In genomic region chr4:972651-973424, GRCh38 we compare ENCODE assay signal across 8 cellular contexts. TPM values are rescaled to one million over a fixed set of nuclear protein-coding genes. Genes with fewer than 3 reads are reported as not detected.
DNase-seq lines count a peak whose midpoint lies in the region; ATAC-seq, FAIRE-seq and TF ChIP-seq lines count a peak whose summit lies in the region.

No MANE protein-coding gene starts in this region.

- FAIRE-seq in GM12891 (lab: Jason Lieb, UNC) = no peak

- H3K9me3 Mint-ChIP-seq in activated naive CD8-positive, alpha-beta T cell treated with anti-CD3 and anti-CD28 coated beads, Interleukin-2, amount 50 U/mL, for 24 hours = no peaks in the 10 kb centered on the region

- peak overlapping the region; percentile 46 for H3K4me3 Mint-ChIP-seq in activated naive CD8-positive, alpha-beta T cell treated with anti-CD3 and anti-CD28 coated beads, Interleukin-2, amount 50 U/mL, for 24 hours

- H3K4me3 ChIP-seq in SK-N-MC = peak overlapping the region; percentile 85

- peak overlapping the region; percentile 65 for H3K9ac ChIP-seq in SK-N-MC (ENCODE audit: insufficient read length)

- no peaks in the 10 kb centered on the region for H3K27me3 Mint-ChIP-seq in activated naive CD8-positive, alpha-beta T cell treated with anti-CD3 and anti-CD28 coated beads, Interleukin-2, amount 50 U/mL, for 24 hours

- H3K36me3 ChIP-seq in SK-N-MC (ENCODE audit: insufficient read depth, low read length) = no peaks in the 10 kb centered on the region

- no peak overlapping the region for H3K27ac ChIP-seq in SK-N-MC

- H3K9me3 ChIP-seq in SK-N-MC (ENCODE audit: low read depth, low read length) = no peaks in the 10 kb centered on the region

- DNase-seq in GM12891 (ENCODE audit: insufficient read length, low spot score) (peak; percentile 77), SK-N-MC (ENCODE audit: low read depth, low spot score) (no peak), iPS-NIHi7 (ENCODE audit: extremely low spot score) (peak; percentile 36), epidermal melanocyte (ENCODE audit: insufficient read length, low spot score) (no peak), COLO829 (ENCODE audit: low spot score) (no peak)
- DNase-seq in activated naive CD8-positive, alpha-beta T cell treated with anti-CD3 and anti-CD28 coated beads, Interleukin-2, amount 50 U/mL, for 24 hours = peak; percentile 51
- peak; percentile 62 to 63 for DNase-seq in stimulated activated CD4-positive, alpha-beta T cell treated with anti-CD3 and anti-CD28 coated beads, Interleukin-2, amount 100 ng/mL, for 24 hours

- ATAC-seq in HG02763 (IDR thresholded peaks at IDR 0.05; ENCODE audit: unreplicated experiment) = peak; percentile 27
- peak; percentile 35 for ATAC-seq in activated naive CD8-positive, alpha-beta T cell treated with anti-CD3 and anti-CD28 coated beads, Interleukin-2, amount 50 U/mL, for 24 hours

- no peak overlapping the region for H3K27ac Mint-ChIP-seq in activated naive CD8-positive, alpha-beta T cell treated with anti-CD3 and anti-CD28 coated beads, Interleukin-2, amount 50 U/mL, for 24 hours

- no peak for TF ChIP-seq POLR2A in GM12891 (IDR thresholded peaks at IDR 0.05; ENCODE audit: low read depth, low read length)

- no peaks in the 10 kb centered on the region for H3K36me3 Mint-ChIP-seq in activated naive CD8-positive, alpha-beta T cell treated with anti-CD3 and anti-CD28 coated beads, Interleukin-2, amount 50 U/mL, for 24 hours (ENCODE audit: low read depth)

- peaks cover 11% of the 10 kb centered on the region for H3K4me1 Mint-ChIP-seq in activated naive CD8-positive, alpha-beta T cell treated with anti-CD3 and anti-CD28 coated beads, Interleukin-2, amount 50 U/mL, for 24 hours

TF ChIP-seq in GM12891, 5 proteins besides CTCF, POLR2A, EP300 and RAD21:
- no peak for TF ChIP-seq POU2F2 (IDR thresholded peaks at IDR 0.05; ENCODE audit: low read depth, low read length)

RNA-seq across cellular contexts. Expression of gene DGKQ, which starts 0.5 kb away (rescaled TPM):
- 1.9 TPM for polyA plus RNA-seq in GM12891 (2012; ENCODE audit: low read depth, missing spikeins)

RNA-seq across cellular contexts. Expression of gene IDUA, which starts 14.0 kb away (rescaled TPM):
- polyA plus RNA-seq in GM12891 (2012; ENCODE audit: low read depth, missing spikeins) = 2.3 TPM

RNA-seq across cellular contexts. Expression of gene SLC26A1, which starts 20.4 kb away (rescaled TPM):
- polyA plus RNA-seq in GM12891 (2012; ENCODE audit: low read depth, missing spikeins) = 0.23 TPM

RNA-seq across cellular contexts. Expression of gene FGFRL1, which starts 38.6 kb away (rescaled TPM):
- polyA plus RNA-seq in GM12891 (2012; ENCODE audit: low read depth, missing spikeins) = 0.46 TPM

RNA-seq across cellular contexts. Expression of gene TMEM175, which starts 40.6 kb away (rescaled TPM):
- 20.5 TPM for polyA plus RNA-seq in GM12891 (2012; ENCODE audit: low read depth, missing spikeins)

Comparison
In these comparisons a context has a peak if more than half of its experiments do, and no peak if none do; other contexts are left out.
1. DNase-seq: peak in GM12891 (single experiment), activated naive CD8-positive, alpha-beta T cell treated with anti-CD3 and anti-CD28 coated beads, Interleukin-2, amount 50 U/mL, for 24 hours (single experiment), iPS-NIHi7 (single experiment) and stimulated activated CD4-positive, alpha-beta T cell treated with anti-CD3 and anti-CD28 coated beads, Interleukin-2, amount 100 ng/mL, for 24 hours (2 of 2); none in SK-N-MC (single experiment), epidermal melanocyte (single experiment) and COLO829 (single experiment).